Comparison of ENCODE assay signal across 36 cellular contexts in the genomic region with DNA sequence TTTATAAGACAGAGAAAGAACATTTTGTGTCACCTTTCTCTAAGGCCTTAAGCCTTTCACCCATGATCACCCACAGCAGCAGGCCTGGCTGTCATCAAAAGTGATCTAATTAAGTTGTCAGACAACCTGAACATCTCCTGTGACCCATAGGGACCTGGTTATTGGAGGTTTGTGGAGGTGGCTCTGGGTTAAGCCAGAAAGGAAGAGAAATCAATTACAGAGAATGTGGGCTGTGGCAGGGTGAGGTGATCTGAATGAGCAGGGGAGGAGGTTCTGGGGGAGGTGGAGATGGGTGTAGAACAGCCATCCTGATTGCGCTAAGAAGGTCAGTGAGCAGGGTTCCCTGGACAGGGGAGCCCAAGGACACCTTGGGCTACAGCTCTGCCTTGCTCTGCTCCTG.
"Had no signal": no experiment of that assay in that cellular context is flagged by ENCODE, and none has a peak within 500 bp of the region (broad histone marks: within the 10 kb centered on the region; RNA-seq: fewer than 3 reads in every experiment).

No MANE protein-coding gene starts in this region.

- H3K36me3 ChIP-seq: brain microvascular endothelial cell, cardiac muscle cell, SJCRH30 had no signal

- H3K27ac Mint-ChIP-seq: activated B cell treated with CpG ODN at 0.5 μM for 24 hours; activated CD4-positive, alpha-beta memory T cell treated with anti-CD3 and anti-CD28 coated beads for 36 hours; activated CD8-positive, alpha-beta memory T cell treated with anti-CD3 and anti-CD28 coated beads, Interleukin-2, amount 10 ng/mL, durations not matched to agents 7 days and 5 days; activated naive CD4-positive, alpha-beta T cell treated with anti-CD3 and anti-CD28 coated beads, Interleukin-2, amount 10 ng/mL, durations not matched to agents 7 days and 5 days; activated naive CD8-positive, alpha-beta T cell treated with anti-CD3 and anti-CD28 coated beads for 36 hours; T-helper 1 cell treated with Interleukin-12 subunit alpha and Interleukin-12 subunit beta and Interleukin-4 antibody, amounts not matched to agents 30 μg/mL and 1 μg/mL, for 36 hours; T-helper 2 cell treated with Interferon-gamma antibody and Interleukin-4, amounts not matched to agents 5 μg/mL and 100 μg/mL, for 36 hours had no signal

- DNase-seq: activated B cell treated with CpG ODN at 0.5 μM for 24 hours; activated CD4-positive, alpha-beta memory T cell treated with anti-CD3 and anti-CD28 coated beads for 36 hours; activated CD4-positive, alpha-beta T cell treated with anti-CD3 and anti-CD28 coated beads for 4 hours; activated CD4-positive, alpha-beta T cell treated with anti-CD3 and anti-CD28 coated beads, Interleukin-2, amount 50 U/mL, for 1 hour; activated CD4-positive, CD25-positive, alpha-beta regulatory T cell treated with anti-CD3 and anti-CD28 coated beads, Interleukin-2, amount 50 U/mL, for 72 hours; activated CD8-positive, alpha-beta memory T cell treated with anti-CD3 and anti-CD28 coated beads for 24 hours; activated CD8-positive, alpha-beta memory T cell treated with anti-CD3 and anti-CD28 coated beads, Interleukin-2, amount 10 ng/mL, durations not matched to agents 7 days and 5 days; activated CD8-positive, alpha-beta memory T cell treated with anti-CD3 and anti-CD28 coated beads, Interleukin-2, amount 50 U/mL, for 48 hours; activated effector memory CD4-positive, alpha-beta T cell treated with Interleukin-2 at 50 U/mL for 16 hours; activated naive CD4-positive, alpha-beta T cell treated with anti-CD3 and anti-CD28 coated beads, Interleukin-2, amount 10 ng/mL, durations not matched to agents 7 days and 5 days; activated naive CD8-positive, alpha-beta T cell treated with anti-CD3 and anti-CD28 coated beads for 36 hours; activated T-cell treated with anti-CD3 and anti-CD28 coated beads, Interleukin-2, amount 50 U/mL, for 48 hours; amniotic stem cell; aorta; brain microvascular endothelial cell; Kasumi-1; KG1; MM.1S; MV-4-11; NCI-H1092; NCI-H146; NCI-H187; NCI-H2029 treated with DMSO at 0.1 percent for 48 hours; NCI-H2107; NCI-H2171; NCI-H510A; NCI-H526; NCI-H748 treated with DMSO at 0.1 percent for 48 hours; SHP77; SJCRH30; SK-N-SH had no signal

- H3K4me3 Mint-ChIP-seq: activated B cell treated with CpG ODN at 0.5 μM for 24 hours; activated CD4-positive, alpha-beta memory T cell treated with anti-CD3 and anti-CD28 coated beads for 36 hours; activated CD8-positive, alpha-beta memory T cell treated with anti-CD3 and anti-CD28 coated beads, Interleukin-2, amount 10 ng/mL, durations not matched to agents 7 days and 5 days; activated naive CD4-positive, alpha-beta T cell treated with anti-CD3 and anti-CD28 coated beads, Interleukin-2, amount 10 ng/mL, durations not matched to agents 7 days and 5 days; activated naive CD8-positive, alpha-beta T cell treated with anti-CD3 and anti-CD28 coated beads for 36 hours; central memory CD8-positive, alpha-beta T cell; T-helper 1 cell treated with Interleukin-12 subunit alpha and Interleukin-12 subunit beta and Interleukin-4 antibody, amounts not matched to agents 30 μg/mL and 1 μg/mL, for 36 hours; T-helper 2 cell treated with Interferon-gamma antibody and Interleukin-4, amounts not matched to agents 5 μg/mL and 100 μg/mL, for 36 hours had no signal

- H3K27ac ChIP-seq: brain microvascular endothelial cell, cardiac muscle cell, SJCRH30 had no signal

- H3K4me1 ChIP-seq: SJCRH30 had no signal

- H3K9me3 Mint-ChIP-seq: activated B cell treated with CpG ODN at 0.5 μM for 24 hours; activated CD4-positive, alpha-beta memory T cell treated with anti-CD3 and anti-CD28 coated beads for 36 hours; T-helper 1 cell treated with Interleukin-12 subunit alpha and Interleukin-12 subunit beta and Interleukin-4 antibody, amounts not matched to agents 30 μg/mL and 1 μg/mL, for 36 hours; T-helper 2 cell treated with Interferon-gamma antibody and Interleukin-4, amounts not matched to agents 5 μg/mL and 100 μg/mL, for 36 hours had no signal

- H3K9me3 ChIP-seq: SJCRH30, SK-N-SH had no signal

- H3K36me3 Mint-ChIP-seq: activated CD4-positive, alpha-beta memory T cell treated with anti-CD3 and anti-CD28 coated beads for 36 hours; activated CD8-positive, alpha-beta memory T cell treated with anti-CD3 and anti-CD28 coated beads, Interleukin-2, amount 10 ng/mL, durations not matched to agents 7 days and 5 days; activated naive CD4-positive, alpha-beta T cell treated with anti-CD3 and anti-CD28 coated beads, Interleukin-2, amount 10 ng/mL, durations not matched to agents 7 days and 5 days had no signal

- H3K4me3 ChIP-seq: cardiac muscle cell, SJCRH30 had no signal

- H3K4me2 ChIP-seq: SK-N-SH had no signal

- H3K27me3 ChIP-seq: brain microvascular endothelial cell, cardiac muscle cell, SJCRH30 had no signal

- H3K9me2 ChIP-seq: SK-N-SH had no signal

- ATAC-seq: activated CD8-positive, alpha-beta memory T cell treated with anti-CD3 and anti-CD28 coated beads, Interleukin-2, amount 10 ng/mL, durations not matched to agents 7 days and 5 days; Panc1 had no signal

- H3K4me1 Mint-ChIP-seq: activated CD8-positive, alpha-beta memory T cell treated with anti-CD3 and anti-CD28 coated beads, Interleukin-2, amount 10 ng/mL, durations not matched to agents 7 days and 5 days; activated naive CD4-positive, alpha-beta T cell treated with anti-CD3 and anti-CD28 coated beads, Interleukin-2, amount 10 ng/mL, durations not matched to agents 7 days and 5 days; activated naive CD8-positive, alpha-beta T cell treated with anti-CD3 and anti-CD28 coated beads for 36 hours; central memory CD8-positive, alpha-beta T cell had no signal

- H3K9ac ChIP-seq: SK-N-SH had no signal
